In the genomic region with DNA sequence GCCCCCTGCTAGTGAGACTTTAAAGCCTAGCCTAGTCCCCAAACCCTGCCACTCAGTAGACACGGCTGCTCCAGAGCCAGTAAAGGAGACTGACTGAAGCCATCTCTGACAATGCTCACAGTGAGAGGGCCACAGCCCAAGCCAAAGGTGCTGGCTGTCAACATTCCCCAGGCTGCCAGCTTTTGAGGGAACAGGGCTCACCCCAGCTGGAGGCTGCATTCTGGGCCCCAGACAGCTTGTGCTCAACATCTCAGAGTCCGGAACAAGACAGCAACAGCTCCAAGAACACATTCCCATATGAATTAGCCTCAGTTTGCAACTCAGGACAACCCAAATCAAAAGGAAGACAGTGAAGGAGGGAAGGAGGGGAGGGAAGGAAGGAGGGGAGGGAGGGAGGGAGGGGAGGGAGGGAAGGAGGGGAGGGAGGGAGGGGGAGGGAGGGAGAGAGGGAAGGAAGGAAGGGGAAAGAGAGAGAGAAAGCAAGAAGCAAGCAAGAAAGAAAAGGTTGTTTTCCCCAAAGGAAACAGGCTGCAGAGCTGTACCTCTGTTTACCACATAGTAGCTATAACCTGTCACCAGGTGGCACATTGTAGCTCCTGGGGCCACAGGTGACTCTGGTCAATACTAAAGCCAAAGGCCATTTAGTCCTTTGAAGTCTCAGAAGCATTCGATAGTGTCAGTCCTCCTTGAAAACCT, we compare ENCODE assay signal across 1 cellular context.
TF ChIP-seq lines count a peak whose summit lies in the region.

No MANE protein-coding gene starts in this region.

TF ChIP-seq in GM23338, 12 proteins besides CTCF, POLR2A, EP300 and RAD21 (continued from another document):
- TF ChIP-seq, protein P1, sequence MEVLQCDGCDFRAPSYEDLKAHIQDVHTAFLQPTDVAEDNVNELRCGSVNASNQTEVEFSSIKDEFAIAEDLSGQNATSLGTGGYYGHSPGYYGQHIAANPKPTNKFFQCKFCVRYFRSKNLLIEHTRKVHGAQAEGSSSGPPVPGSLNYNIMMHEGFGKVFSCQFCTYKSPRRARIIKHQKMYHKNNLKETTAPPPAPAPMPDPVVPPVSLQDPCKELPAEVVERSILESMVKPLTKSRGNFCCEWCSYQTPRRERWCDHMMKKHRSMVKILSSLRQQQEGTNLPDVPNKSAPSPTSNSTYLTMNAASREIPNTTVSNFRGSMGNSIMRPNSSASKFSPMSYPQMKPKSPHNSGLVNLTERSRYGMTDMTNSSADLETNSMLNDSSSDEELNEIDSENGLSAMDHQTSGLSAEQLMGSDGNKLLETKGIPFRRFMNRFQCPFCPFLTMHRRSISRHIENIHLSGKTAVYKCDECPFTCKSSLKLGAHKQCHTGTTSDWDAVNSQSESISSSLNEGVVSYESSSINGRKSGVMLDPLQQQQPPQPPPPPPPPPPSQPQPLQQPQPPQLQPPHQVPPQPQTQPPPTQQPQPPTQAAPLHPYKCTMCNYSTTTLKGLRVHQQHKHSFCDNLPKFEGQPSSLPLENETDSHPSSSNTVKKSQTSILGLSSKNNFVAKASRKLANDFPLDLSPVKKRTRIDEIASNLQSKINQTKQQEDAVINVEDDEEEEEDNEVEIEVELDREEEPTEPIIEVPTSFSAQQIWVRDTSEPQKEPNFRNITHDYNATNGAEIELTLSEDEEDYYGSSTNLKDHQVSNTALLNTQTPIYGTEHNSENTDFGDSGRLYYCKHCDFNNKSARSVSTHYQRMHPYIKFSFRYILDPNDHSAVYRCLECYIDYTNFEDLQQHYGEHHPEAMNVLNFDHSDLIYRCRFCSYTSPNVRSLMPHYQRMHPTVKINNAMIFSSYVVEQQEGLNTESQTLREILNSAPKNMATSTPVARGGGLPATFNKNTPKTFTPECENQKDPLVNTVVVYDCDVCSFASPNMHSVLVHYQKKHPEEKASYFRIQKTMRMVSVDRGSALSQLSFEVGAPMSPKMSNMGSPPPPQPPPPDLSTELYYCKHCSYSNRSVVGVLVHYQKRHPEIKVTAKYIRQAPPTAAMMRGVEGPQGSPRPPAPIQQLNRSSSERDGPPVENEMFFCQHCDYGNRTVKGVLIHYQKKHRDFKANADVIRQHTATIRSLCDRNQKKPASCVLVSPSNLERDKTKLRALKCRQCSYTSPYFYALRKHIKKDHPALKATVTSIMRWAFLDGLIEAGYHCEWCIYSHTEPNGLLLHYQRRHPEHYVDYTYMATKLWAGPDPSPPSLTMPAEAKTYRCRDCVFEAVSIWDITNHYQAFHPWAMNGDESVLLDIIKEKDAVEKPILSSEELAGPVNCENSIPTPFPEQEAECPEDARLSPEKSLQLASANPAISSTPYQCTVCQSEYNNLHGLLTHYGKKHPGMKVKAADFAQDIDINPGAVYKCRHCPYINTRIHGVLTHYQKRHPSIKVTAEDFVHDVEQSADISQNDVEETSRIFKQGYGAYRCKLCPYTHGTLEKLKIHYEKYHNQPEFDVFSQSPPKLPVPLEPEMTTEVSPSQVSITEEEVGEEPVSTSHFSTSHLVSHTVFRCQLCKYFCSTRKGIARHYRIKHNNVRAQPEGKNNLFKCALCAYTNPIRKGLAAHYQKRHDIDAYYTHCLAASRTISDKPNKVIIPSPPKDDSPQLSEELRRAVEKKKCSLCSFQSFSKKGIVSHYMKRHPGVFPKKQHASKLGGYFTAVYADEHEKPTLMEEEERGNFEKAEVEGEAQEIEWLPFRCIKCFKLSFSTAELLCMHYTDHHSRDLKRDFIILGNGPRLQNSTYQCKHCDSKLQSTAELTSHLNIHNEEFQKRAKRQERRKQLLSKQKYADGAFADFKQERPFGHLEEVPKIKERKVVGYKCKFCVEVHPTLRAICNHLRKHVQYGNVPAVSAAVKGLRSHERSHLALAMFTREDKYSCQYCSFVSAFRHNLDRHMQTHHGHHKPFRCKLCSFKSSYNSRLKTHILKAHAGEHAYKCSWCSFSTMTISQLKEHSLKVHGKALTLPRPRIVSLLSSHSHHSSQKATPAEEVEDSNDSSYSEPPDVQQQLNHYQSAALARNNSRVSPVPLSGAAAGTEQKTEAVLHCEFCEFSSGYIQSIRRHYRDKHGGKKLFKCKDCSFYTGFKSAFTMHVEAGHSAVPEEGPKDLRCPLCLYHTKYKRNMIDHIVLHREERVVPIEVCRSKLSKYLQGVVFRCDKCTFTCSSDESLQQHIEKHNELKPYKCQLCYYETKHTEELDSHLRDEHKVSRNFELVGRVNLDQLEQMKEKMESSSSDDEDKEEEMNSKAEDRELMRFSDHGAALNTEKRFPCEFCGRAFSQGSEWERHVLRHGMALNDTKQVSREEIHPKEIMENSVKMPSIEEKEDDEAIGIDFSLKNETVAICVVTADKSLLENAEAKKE (CRISPR knock-in tag; IDR thresholded peaks at IDR 0.05) = no peak
- TF ChIP-seq, protein P2, sequence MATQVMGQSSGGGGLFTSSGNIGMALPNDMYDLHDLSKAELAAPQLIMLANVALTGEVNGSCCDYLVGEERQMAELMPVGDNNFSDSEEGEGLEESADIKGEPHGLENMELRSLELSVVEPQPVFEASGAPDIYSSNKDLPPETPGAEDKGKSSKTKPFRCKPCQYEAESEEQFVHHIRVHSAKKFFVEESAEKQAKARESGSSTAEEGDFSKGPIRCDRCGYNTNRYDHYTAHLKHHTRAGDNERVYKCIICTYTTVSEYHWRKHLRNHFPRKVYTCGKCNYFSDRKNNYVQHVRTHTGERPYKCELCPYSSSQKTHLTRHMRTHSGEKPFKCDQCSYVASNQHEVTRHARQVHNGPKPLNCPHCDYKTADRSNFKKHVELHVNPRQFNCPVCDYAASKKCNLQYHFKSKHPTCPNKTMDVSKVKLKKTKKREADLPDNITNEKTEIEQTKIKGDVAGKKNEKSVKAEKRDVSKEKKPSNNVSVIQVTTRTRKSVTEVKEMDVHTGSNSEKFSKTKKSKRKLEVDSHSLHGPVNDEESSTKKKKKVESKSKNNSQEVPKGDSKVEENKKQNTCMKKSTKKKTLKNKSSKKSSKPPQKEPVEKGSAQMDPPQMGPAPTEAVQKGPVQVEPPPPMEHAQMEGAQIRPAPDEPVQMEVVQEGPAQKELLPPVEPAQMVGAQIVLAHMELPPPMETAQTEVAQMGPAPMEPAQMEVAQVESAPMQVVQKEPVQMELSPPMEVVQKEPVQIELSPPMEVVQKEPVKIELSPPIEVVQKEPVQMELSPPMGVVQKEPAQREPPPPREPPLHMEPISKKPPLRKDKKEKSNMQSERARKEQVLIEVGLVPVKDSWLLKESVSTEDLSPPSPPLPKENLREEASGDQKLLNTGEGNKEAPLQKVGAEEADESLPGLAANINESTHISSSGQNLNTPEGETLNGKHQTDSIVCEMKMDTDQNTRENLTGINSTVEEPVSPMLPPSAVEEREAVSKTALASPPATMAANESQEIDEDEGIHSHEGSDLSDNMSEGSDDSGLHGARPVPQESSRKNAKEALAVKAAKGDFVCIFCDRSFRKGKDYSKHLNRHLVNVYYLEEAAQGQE (IDR thresholded peaks at IDR 0.05; ENCODE audit: unreplicated experiment) = no peak
TF ChIP-seq in GM23338: peak in this region for 0.
